ENCODE assay signal across 2 cellular contexts in genomic region chr2:28117104-28117596, GRCh38.
TF ChIP-seq lines count a peak whose summit lies in the region.

No MANE protein-coding gene starts in this region.

TF ChIP-seq in A549, 52 proteins besides CTCF, POLR2A, EP300 and RAD21 (continued from another document):
- TF ChIP-seq MAZ (IDR thresholded peaks at IDR 0.05; ENCODE audit: borderline replicate concordance, low read depth, low read length) (no peak), EHF (CRISPR knock-in tag; IDR thresholded peaks at IDR 0.05) (no peak), TFCP2L1 (CRISPR knock-in tag; IDR thresholded peaks at IDR 0.05) (no peak), E2F6 (IDR thresholded peaks at IDR 0.05; ENCODE audit: borderline replicate concordance, low read depth) (no peak), CEBPB (IDR thresholded peaks at IDR 0.05) (no peak), ESRRA (IDR thresholded peaks at IDR 0.05; ENCODE audit: borderline replicate concordance, low read length) (no peak), CBX8 (IDR thresholded peaks at IDR 0.05) (no peak), SMC3 (IDR thresholded peaks at IDR 0.05) (no peak), RNF2 (IDR thresholded peaks at IDR 0.05; ENCODE audit: borderline replicate concordance, low read depth) (no peak), ZSCAN20 (CRISPR knock-in tag; IDR thresholded peaks at IDR 0.05) (no peak), RFX5 (IDR thresholded peaks at IDR 0.05) (no peak), CHD4 (IDR thresholded peaks at IDR 0.05; ENCODE audit: borderline replicate concordance) (no peak), HDAC2 (IDR thresholded peaks at IDR 0.05) (no peak)
- TF ChIP-seq, protein P1, sequence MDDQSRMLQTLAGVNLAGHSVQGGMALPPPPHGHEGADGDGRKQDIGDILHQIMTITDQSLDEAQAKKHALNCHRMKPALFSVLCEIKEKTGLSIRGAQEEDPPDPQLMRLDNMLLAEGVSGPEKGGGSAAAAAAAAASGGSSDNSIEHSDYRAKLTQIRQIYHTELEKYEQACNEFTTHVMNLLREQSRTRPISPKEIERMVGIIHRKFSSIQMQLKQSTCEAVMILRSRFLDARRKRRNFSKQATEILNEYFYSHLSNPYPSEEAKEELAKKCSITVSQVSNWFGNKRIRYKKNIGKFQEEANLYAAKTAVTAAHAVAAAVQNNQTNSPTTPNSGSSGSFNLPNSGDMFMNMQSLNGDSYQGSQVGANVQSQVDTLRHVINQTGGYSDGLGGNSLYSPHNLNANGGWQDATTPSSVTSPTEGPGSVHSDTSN (IDR thresholded peaks at IDR 0.05): no peak
TF ChIP-seq in A549: peak in this region for 0.

TF ChIP-seq in HCT116, 20 proteins besides CTCF, POLR2A, EP300 and RAD21 (continued from another document):
- no peak for TF ChIP-seq SP1 (IDR thresholded peaks at IDR 0.05; ENCODE audit: low read depth)
- TF ChIP-seq MAX (IDR thresholded peaks at IDR 0.05): no peak
- TF ChIP-seq EGR1 (IDR thresholded peaks at IDR 0.05; ENCODE audit: low read depth): no peak
- no peak for TF ChIP-seq POLR2AphosphoS5 (IDR thresholded peaks at IDR 0.05; ENCODE audit: low read depth, low read length)
- no peak for TF ChIP-seq SRF (IDR thresholded peaks at IDR 0.05; ENCODE audit: low read depth)
- TF ChIP-seq ZFX (IDR thresholded peaks at IDR 0.05): no peak
- no peak for TF ChIP-seq CBX3 (IDR thresholded peaks at IDR 0.05; ENCODE audit: low read depth)
- no peak for TF ChIP-seq EZH2phosphoT487 (IDR thresholded peaks at IDR 0.05; ENCODE audit: borderline replicate concordance)
